23 cellular contexts compared by ENCODE assay signal in genomic region chr16:78289368-78289767, GRCh38.
A peak's percentile ranks its signal among the peaks of the same experiment; 100 is the strongest.
DNase-seq lines count a peak whose midpoint lies in the region; ATAC-seq lines count a peak whose summit lies in the region.
"Had no signal": no experiment of that assay in that cellular context is flagged by ENCODE, and none has a peak within 500 bp of the region (broad histone marks: within the 10 kb centered on the region; RNA-seq: fewer than 3 reads in every experiment).

No MANE protein-coding gene starts in this region.

- H3K23ac ChIP-seq in mesenchymal stem cell (ENCODE audit: low read length in 2 of 2): no peak overlapping the region

- no peak overlapping the region for H2AFZ ChIP-seq in mesenchymal stem cell (ENCODE audit: low read depth, low read length)

- 100% methylated on average over 2 of the region's 3 CpGs for WGBS in mesenchymal stem cell

- H3K4me1 ChIP-seq in HUES48 (ENCODE audit: control insufficient read depth, insufficient read depth, low read length): peaks cover 30% of the 10 kb centered on the region
- H3K4me1 ChIP-seq in mesenchymal stem cell (ENCODE audit: control insufficient read depth, insufficient read depth, low read depth, low read length): peaks cover 14% of the 10 kb centered on the region

- H4K91ac ChIP-seq in mesenchymal stem cell (ENCODE audit: low read length): no peak overlapping the region

- H3K79me1 ChIP-seq in mesenchymal stem cell (replicated peaks; ENCODE audit: low read length, poor library complexity, severe bottlenecking): peaks cover 5% of the 10 kb centered on the region

- no peak for ATAC-seq in GM18909 (IDR thresholded peaks at IDR 0.05; ENCODE audit: poor library complexity, unreplicated experiment)
- ATAC-seq: GM12878, HCT116 had no signal

- H3K4me3 ChIP-seq in HUES48 (ENCODE audit: low read depth, low read length) (no peak overlapping the region), mesenchymal stem cell (ENCODE audit: insufficient read depth in 1 of 2, low read depth in 1 of 2, low read length in 2 of 2) (no peak overlapping the region)
- H3K4me3 ChIP-seq: GM12878, SK-N-MC had no signal

- no peak overlapping the region for H3K4me2 ChIP-seq in mesenchymal stem cell (ENCODE audit: low read length, poor library complexity, severe bottlenecking)

- DNase-seq in caudate nucleus (lab: John Stamatoyannopoulos, UW) (no peak), mesenchymal stem cell (no peak), renal cortical epithelial cell (ENCODE audit: low read depth) (peak; percentile 82), NCI-H1436 (lab: John Stamatoyannopoulos, UW) (no peak), COLO668 (lab: John Stamatoyannopoulos, UW; ENCODE audit: unreplicated experiment) (no peak), Ammon's horn (ENCODE audit: low spot score) (no peak)
- DNase-seq: CD4-positive, CD25-positive, alpha-beta regulatory T cell; COR-L47; DND-41; GOT3; Karpas-422; NCI-H1417 treated with DMSO at 0.1 percent for 48 hours; NCI-H1930; NCI-H226; NCI-H524; NCI-H774; NK-92 treated with Interleukin-12 subunit alpha and Interleukin-12 subunit beta, amount 100 ng/mL, for 24 hours had no signal

- no peak overlapping the region for H2BK12ac ChIP-seq in mesenchymal stem cell (ENCODE audit: low read length in 2 of 2)

- H3K27me3 ChIP-seq in HUES48 (ENCODE audit: control insufficient read depth, insufficient read depth, low read length) (no peaks in the 10 kb centered on the region), mesenchymal stem cell (ENCODE audit: control insufficient read depth in 1 of 2, insufficient read depth in 1 of 2, low read length in 2 of 2) (no peaks in the 10 kb centered on the region)

- no peak overlapping the region for H2BK15ac ChIP-seq in mesenchymal stem cell (ENCODE audit: low read depth, poor library complexity, severe bottlenecking)

- H3K9me3 ChIP-seq in HUES48 (ENCODE audit: control insufficient read depth, insufficient read depth, low read length) (no peaks in the 10 kb centered on the region), mesenchymal stem cell (ENCODE audit: control insufficient read depth, low read length) (no peaks in the 10 kb centered on the region)

- no peak overlapping the region for H3K14ac ChIP-seq in mesenchymal stem cell (ENCODE audit: low read length in 2 of 2)

- no peak overlapping the region for H3K4ac ChIP-seq in mesenchymal stem cell (ENCODE audit: low read depth in 1 of 2, low read length in 2 of 2)

- H3K9ac ChIP-seq in HUES48 (ENCODE audit: low read depth, low read length): 0 out of 2 replicates have a peak overlapping the region, but pooled peaks have one; percentile 14
- no peak overlapping the region for H3K9ac ChIP-seq in mesenchymal stem cell (ENCODE audit: low read length)

- no peak overlapping the region for H4K8ac ChIP-seq in mesenchymal stem cell (ENCODE audit: low read length)

- H3K27ac ChIP-seq in HUES48 (ENCODE audit: low read depth, low read length) (peak overlapping the region; percentile 36), caudate nucleus (ENCODE audit: low read depth, low read length) (peak overlapping the region; percentile 6), mesenchymal stem cell (ENCODE audit: low read length, poor library complexity, severe bottlenecking) (peak overlapping the region; percentile 86)
- H3K27ac ChIP-seq: RWPE1, SK-N-MC had no signal

- H2AK5ac ChIP-seq in mesenchymal stem cell (ENCODE audit: low read length, severe bottlenecking): no peak overlapping the region

- no peak overlapping the region for H3K18ac ChIP-seq in mesenchymal stem cell (ENCODE audit: low read depth in 1 of 2, low read length in 2 of 2)

- H3K36me3 ChIP-seq in HUES48 (ENCODE audit: control insufficient read depth, insufficient read depth, low read length) (no peaks in the 10 kb centered on the region), mesenchymal stem cell (ENCODE audit: control insufficient read depth in 1 of 2, insufficient read depth in 2 of 2, low read depth in 1 of 2, low read length in 2 of 2) (no peaks in the 10 kb centered on the region)

- no peak overlapping the region for H2BK5ac ChIP-seq in mesenchymal stem cell (ENCODE audit: low read depth, low read length, poor library complexity, severe bottlenecking)

- H2BK120ac ChIP-seq in mesenchymal stem cell (ENCODE audit: low read depth, low read length): no peak overlapping the region

Comparison
In these comparisons a context has a peak if more than half of its experiments do, and no peak if none do; other contexts are left out.
1. H3K27ac ChIP-seq: peak in every context shown above with its lines; median percentile 86 in mesenchymal stem cell; 36 in HUES48; 6 in caudate nucleus.